16 cellular contexts compared by ENCODE assay signal in the genomic region with DNA sequence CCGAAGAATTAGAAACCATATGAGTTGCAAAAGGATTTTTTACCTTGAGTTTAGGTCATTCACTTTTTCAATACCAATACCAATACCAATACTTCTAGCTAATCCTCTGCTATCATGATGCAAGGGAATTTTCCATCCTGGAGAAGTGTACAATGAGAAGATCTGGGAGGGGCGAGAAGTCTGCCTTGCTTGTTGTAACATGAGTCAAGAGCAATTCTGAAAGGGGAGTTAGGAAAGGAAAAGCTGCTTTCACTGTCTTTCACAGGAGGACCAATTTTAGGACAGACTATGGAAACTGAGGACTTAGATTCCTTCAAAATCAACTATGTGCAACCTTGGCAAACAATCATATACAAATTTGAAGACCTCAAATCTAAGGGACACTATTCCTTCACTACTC.
DNase-seq lines count a peak whose midpoint lies in the region; ATAC-seq and TF ChIP-seq lines count a peak whose summit lies in the region.
"Had no signal": no experiment of that assay in that cellular context is flagged by ENCODE, and none has a peak within 500 bp of the region (broad histone marks: within the 10 kb centered on the region; RNA-seq: fewer than 3 reads in every experiment).

No MANE protein-coding gene starts in this region.

- H4K20me1 ChIP-seq in mammary epithelial cell (ENCODE audit: insufficient read depth, low read length): no peaks in the 10 kb centered on the region
- H4K20me1 ChIP-seq in PC-9 (ENCODE audit: insufficient read depth): peaks cover 3% of the 10 kb centered on the region; the same call in 1 of the 2 replicates

- TF ChIP-seq CTCF in mammary epithelial cell (conservative IDR thresholded peaks at IDR 0.05 in 1 of 2, IDR thresholded peaks at IDR 0.05 in 1 of 2; ENCODE audit: extremely low read depth in 1 of 2, insufficient read depth in 1 of 2, low read depth in 1 of 2, low read length in 2 of 2) (no peak), PC-9 (conservative IDR thresholded peaks at IDR 0.05) (no peak), gastroesophageal sphincter (IDR thresholded peaks at IDR 0.05) (no peak)

- no peaks in the 10 kb centered on the region for H3K9me2 ChIP-seq in PC-9 (ENCODE audit: insufficient read depth)

- no peak overlapping the region for H3K9ac ChIP-seq in mammary epithelial cell (ENCODE audit: insufficient read depth, low read length)
- no peak overlapping the region for H3K9ac ChIP-seq in mesendoderm (ENCODE audit: low read length)

- no peak overlapping the region for H3K4ac ChIP-seq in mesendoderm (ENCODE audit: low read depth, low read length)

- no peak overlapping the region for H3K27ac Mint-ChIP-seq in activated naive CD4-positive, alpha-beta T cell treated with anti-CD3 and anti-CD28 coated beads, Interleukin-2, amount 50 U/mL, for 72 hours
- H3K27ac Mint-ChIP-seq: activated naive CD8-positive, alpha-beta T cell treated with anti-CD3 and anti-CD28 coated beads, Interleukin-2, amount 50 U/mL, for 24 hours; T-cell had no signal

- H3K9me3 ChIP-seq in mammary epithelial cell (replicated peaks; ENCODE audit: insufficient read depth, low read length) (no peaks in the 10 kb centered on the region), PC-9 (ENCODE audit: insufficient read depth, low read depth) (no peaks in the 10 kb centered on the region), gastroesophageal sphincter (no peaks in the 10 kb centered on the region)
- H3K9me3 ChIP-seq: upper lobe of right lung had no signal

- no peaks in the 10 kb centered on the region for H3K9me3 Mint-ChIP-seq in activated naive CD4-positive, alpha-beta T cell treated with anti-CD3 and anti-CD28 coated beads, Interleukin-2, amount 50 U/mL, for 72 hours
- H3K9me3 Mint-ChIP-seq: activated naive CD8-positive, alpha-beta T cell treated with anti-CD3 and anti-CD28 coated beads, Interleukin-2, amount 50 U/mL, for 24 hours; GM23338; T-cell had no signal

- no peak for TF ChIP-seq EP300 in gastroesophageal sphincter (IDR thresholded peaks at IDR 0.05)

- 47% methylated on average over 2 of the region's 2 CpGs for WGBS in mammary epithelial cell (ENCODE audit: low coverage, missing lambda C conversion rate)
- no CpG with 5 or more reads among the region's 2 CpGs for WGBS in mesendoderm (ENCODE audit: extremely low coverage, insufficient coverage, low lambda C conversion rate)
- 65 to 83% methylated on average over 2 of the region's 2 CpGs for WGBS in gastroesophageal sphincter (ENCODE audit: low coverage in 1 of 2), 2 donors

- no peaks in the 10 kb centered on the region for H3K79me2 ChIP-seq in mammary epithelial cell (ENCODE audit: insufficient read depth, low read length)
- H3K79me2 ChIP-seq in mesendoderm (ENCODE audit: control insufficient read depth, insufficient read depth, low read length): no peaks in the 10 kb centered on the region
- no peaks in the 10 kb centered on the region for H3K79me2 ChIP-seq in PC-9 (ENCODE audit: low read depth)

- POLR2A ChIA-PET in PC-9 (lab: Charles Lee; ENCODE audit: unreplicated experiment): no interaction called here

- no peak overlapping the region for H2BK120ac ChIP-seq in mesendoderm (ENCODE audit: low read depth, low read length)

- H3K23ac ChIP-seq in mesendoderm (ENCODE audit: low read length): no peak overlapping the region

- H3K56ac ChIP-seq in mesendoderm (ENCODE audit: low read length): no peak overlapping the region

- ATAC-seq in gastroesophageal sphincter: no peak
- no peak for ATAC-seq in activated naive CD4-positive, alpha-beta T cell treated with anti-CD3 and anti-CD28 coated beads, Interleukin-2, amount 50 U/mL, for 72 hours
- ATAC-seq: activated naive CD8-positive, alpha-beta T cell treated with anti-CD3 and anti-CD28 coated beads, Interleukin-2, amount 50 U/mL, for 24 hours; GM23338; T-cell; upper lobe of right lung had no signal

- no peak overlapping the region for H4K8ac ChIP-seq in mesendoderm (ENCODE audit: low read depth, low read length)

- H3K4me2 ChIP-seq in mammary epithelial cell (ENCODE audit: insufficient read depth, low read depth, low read length): peak overlapping the region; percentile 72
- no peak overlapping the region for H3K4me2 ChIP-seq in mesendoderm (ENCODE audit: low read length)
- no peak overlapping the region for H3K4me2 ChIP-seq in PC-9
- H3K4me2 ChIP-seq: GM23338 had no signal

- no peak overlapping the region for H3K18ac ChIP-seq in mesendoderm (ENCODE audit: low read length)

- H2AFZ ChIP-seq in mammary epithelial cell (ENCODE audit: low read depth, low read length) (peak overlapping the region; percentile 64), PC-9 (no peak overlapping the region)
- H2AFZ ChIP-seq: GM23338 had no signal

- H3K4me3 ChIP-seq in mammary epithelial cell (replicated peaks in 1 of 3; ENCODE audit: insufficient read depth in 1 of 3, low read depth in 2 of 3, low read length in 3 of 3): no peak overlapping the region
- no peak overlapping the region for H3K4me3 ChIP-seq in mesendoderm (ENCODE audit: low read length)
- H3K4me3 ChIP-seq in PC-9: no peak overlapping the region
- H3K4me3 ChIP-seq in gastroesophageal sphincter: no peak overlapping the region
- H3K4me3 ChIP-seq: GM23338, upper lobe of right lung had no signal

- intact Hi-C loops in mammary epithelial cell (cut with micrococcal nuclease) (loop anchor here (5.0 kb wide), 1 partner anchor 635 kb away; no protein-coding TSS in a partner anchor), PC-9 (cut with micrococcal nuclease; ENCODE audit: unreplicated experiment) (no loop called here)

- H3K4me1 ChIP-seq in mammary epithelial cell (ENCODE audit: insufficient read depth, low read length): peaks cover 33% of the 10 kb centered on the region
- no peaks in the 10 kb centered on the region for H3K4me1 ChIP-seq in mesendoderm (ENCODE audit: control insufficient read depth, low read depth, low read length)
- peaks cover 9% of the 10 kb centered on the region for H3K4me1 ChIP-seq in PC-9 (replicated peaks; ENCODE audit: insufficient read depth)
- peaks cover 0 to 13% (median 0%) of the 10 kb centered on the region in 3 donors for H3K4me1 ChIP-seq in gastroesophageal sphincter
- H3K4me1 ChIP-seq: upper lobe of right lung had no signal

- H3K27ac ChIP-seq in mammary epithelial cell (ENCODE audit: insufficient read depth, low read depth, low read length) (peak overlapping the region; percentile 65), mesendoderm (ENCODE audit: low read depth, low read length) (no peak overlapping the region), PC-9 (no peak overlapping the region), gastroesophageal sphincter (no peak overlapping the region)
- H3K27ac ChIP-seq: C4-2B, upper lobe of right lung had no signal

- BruUV-seq in mammary epithelial cell (replicated peaks; lab: Mats Ljungman, UMichigan) (no TSS peak), PC-9 (replicated peaks; lab: Mats Ljungman, UMichigan) (no TSS peak)

- no peaks in the 10 kb centered on the region for H3K27me3 ChIP-seq in mammary epithelial cell (ENCODE audit: insufficient read depth, low read length)
- no peaks in the 10 kb centered on the region for H3K27me3 ChIP-seq in mesendoderm (ENCODE audit: insufficient read depth, low read length, poor library complexity)
- no peaks in the 10 kb centered on the region for H3K27me3 ChIP-seq in PC-9 (ENCODE audit: insufficient read depth, low read depth)
- H3K27me3 ChIP-seq in gastroesophageal sphincter: no peaks in the 10 kb centered on the region
- H3K27me3 ChIP-seq: upper lobe of right lung had no signal

- H2AK5ac ChIP-seq in mesendoderm (ENCODE audit: low read length): no peak overlapping the region

- no peak overlapping the region for H4K5ac ChIP-seq in mesendoderm (ENCODE audit: low read length)

- H3F3A ChIP-seq in PC-9 (ENCODE audit: insufficient read depth, low read depth): no peaks in the 10 kb centered on the region

- dilution Hi-C loops in mammary epithelial cell (cut with HindIII; ENCODE audit: low sequenced_read_pairs): no loop called here

- no peaks in the 10 kb centered on the region for H3K79me1 ChIP-seq in mesendoderm (ENCODE audit: low read length)

- TF ChIP-seq POLR2A in gastroesophageal sphincter (IDR thresholded peaks at IDR 0.05): no peak

- CTCF ChIA-PET in mammary epithelial cell (lab: Charles Lee; ENCODE audit: low non-redundant PET): no interaction called here
- CTCF ChIA-PET in PC-9 (lab: Charles Lee): no interaction called here

- in situ Hi-C loops in mammary epithelial cell (cut with MboI; ENCODE audit: low sequenced_read_pairs in 2 of 2): no loop called here

- H3K36me3 Mint-ChIP-seq in activated naive CD4-positive, alpha-beta T cell treated with anti-CD3 and anti-CD28 coated beads, Interleukin-2, amount 50 U/mL, for 72 hours: no peaks in the 10 kb centered on the region

- H2BK15ac ChIP-seq in mesendoderm (replicated peaks; ENCODE audit: low read depth): no peak overlapping the region

- no peak overlapping the region for H2BK5ac ChIP-seq in mesendoderm (ENCODE audit: low read length)

- H3K36me3 ChIP-seq in mammary epithelial cell (ENCODE audit: insufficient read depth, low read length) (no peaks in the 10 kb centered on the region), mesendoderm (ENCODE audit: control insufficient read depth, insufficient read depth, low read length) (no peaks in the 10 kb centered on the region), PC-9 (ENCODE audit: low read depth) (no peaks in the 10 kb centered on the region), gastroesophageal sphincter (no peaks in the 10 kb centered on the region)
- H3K36me3 ChIP-seq: upper lobe of right lung had no signal

- DNase-seq in AG08395 (ENCODE audit: low spot score): peak; percentile 35
- DNase-seq in HT1080 (ENCODE audit: low read depth): peak; percentile 27
- peak; percentile 80 for DNase-seq in mammary epithelial cell
- DNase-seq in mesendoderm: peak; percentile 11
- no peak for DNase-seq in PC-9
- no peak for DNase-seq in CD1c-positive myeloid dendritic cell (ENCODE audit: extremely low spot score)
- no peak for DNase-seq in activated naive CD4-positive, alpha-beta T cell treated with anti-CD3 and anti-CD28 coated beads, Interleukin-2, amount 50 U/mL, for 72 hours (ENCODE audit: low spot score in 2 of 2)
- DNase-seq: activated CD4-positive, alpha-beta T cell treated with anti-CD3 and anti-CD28 coated beads for 1 hour; activated naive CD8-positive, alpha-beta T cell treated with anti-CD3 and anti-CD28 coated beads, Interleukin-2, amount 50 U/mL, for 24 hours; activated T-cell treated with anti-CD3 and anti-CD28 coated beads for 4 hours; retina; T-cell; upper lobe of right lung had no signal

Comparison
In these comparisons a context has a peak if more than half of its experiments do, and no peak if none do; other contexts are left out.
1. DNase-seq: peak in AG08395 (single experiment), HT1080 (single experiment), mammary epithelial cell (single experiment) and mesendoderm (single experiment); none in PC-9 (0 of 2), CD1c-positive myeloid dendritic cell (single experiment) and activated naive CD4-positive, alpha-beta T cell treated with anti-CD3 and anti-CD28 coated beads, Interleukin-2, amount 50 U/mL, for 72 hours (0 of 2).